ENCODE assay signal across 1 cellular context in the genomic region with DNA sequence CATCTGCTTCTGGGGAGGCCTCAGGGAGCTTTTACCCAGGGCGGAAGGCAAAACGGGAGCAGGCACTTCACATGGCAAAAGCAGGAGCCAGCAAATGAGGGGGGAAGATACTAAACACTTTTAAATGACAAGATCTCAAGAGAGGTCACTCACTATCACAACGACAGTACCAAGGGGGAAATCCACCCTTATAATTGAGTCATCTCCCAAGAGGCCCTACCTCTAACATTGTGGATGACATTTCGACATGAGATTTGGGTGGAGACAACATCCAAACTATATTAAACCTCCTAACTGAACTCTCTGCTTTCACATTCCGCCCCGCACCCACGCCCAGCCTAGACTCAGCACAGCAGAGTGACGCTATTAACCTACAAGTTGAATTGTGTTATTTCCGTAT.
TF ChIP-seq lines count a peak whose summit lies in the region.

No MANE protein-coding gene starts in this region.

TF ChIP-seq in GM23338, 12 proteins besides CTCF, POLR2A, EP300 and RAD21 (continued from another document):
- no peak for TF ChIP-seq CREB1 (CRISPR knock-in tag; IDR thresholded peaks at IDR 0.05; ENCODE audit: low read depth)
- TF ChIP-seq EZH2phosphoT487 (IDR thresholded peaks at IDR 0.05; ENCODE audit: unreplicated experiment) = no peak
